Comparison of ENCODE assay signal across 27 cellular contexts in genomic region chr3:46742992-46743391, GRCh38. TPM values are rescaled to one million over a fixed set of nuclear protein-coding genes. Genes with fewer than 3 reads are reported as not detected.
"Had no signal": no experiment of that assay in that cellular context is flagged by ENCODE, and none has a peak within 500 bp of the region (broad histone marks: within the 10 kb centered on the region; RNA-seq: fewer than 3 reads in every experiment).

No MANE protein-coding gene starts in this region.

- H3K79me2 ChIP-seq: parathyroid adenoma had no signal

- DNase-seq: activated CD4-positive, alpha-beta memory T cell treated with anti-CD3 and anti-CD28 coated beads for 36 hours; activated CD4-positive, alpha-beta T cell treated with anti-CD3 and anti-CD28 coated beads for 48 hours; activated CD4-positive, CD25-positive, alpha-beta regulatory T cell; activated effector memory CD4-positive, alpha-beta T cell treated with Interleukin-2 at 50 U/mL for 16 hours; activated naive CD4-positive, alpha-beta T cell treated with anti-CD3 and anti-CD28 coated beads for 36 hours; activated naive CD8-positive, alpha-beta T cell treated with anti-CD3 and anti-CD28 coated beads, Interleukin-2, amount 10 ng/mL, durations not matched to agents 7 days and 5 days; activated T-cell treated with anti-CD3 and anti-CD28 coated beads, Interleukin-2, amount 50 U/mL, for 48 hours; amniotic stem cell; colonic mucosa; dorsolateral prefrontal cortex; heart left ventricle; left ventricle myocardium inferior; mammary epithelial cell; midbrain; nucleus accumbens; right cardiac atrium; stimulated activated CD4-positive, alpha-beta T cell treated with anti-CD3 and anti-CD28 coated beads, Interleukin-4, amount 100 ng/mL, for 24 hours; stimulated activated naive CD8-positive, alpha-beta T cell treated with anti-CD3 and anti-CD28 coated beads, Interleukin-15, Interleukin-2, amounts not matched to agents 100 U/mL and 50 U/mL, for 24 hours; T-helper 17 cell; thyroid gland had no signal

- H3K27ac Mint-ChIP-seq: activated CD4-positive, alpha-beta memory T cell treated with anti-CD3 and anti-CD28 coated beads for 36 hours; activated naive CD4-positive, alpha-beta T cell treated with anti-CD3 and anti-CD28 coated beads for 36 hours; activated naive CD8-positive, alpha-beta T cell treated with anti-CD3 and anti-CD28 coated beads, Interleukin-2, amount 10 ng/mL, durations not matched to agents 7 days and 5 days; nephron; T-helper 17 cell had no signal

- H3K4me3 Mint-ChIP-seq: activated CD4-positive, alpha-beta memory T cell treated with anti-CD3 and anti-CD28 coated beads for 36 hours; activated naive CD4-positive, alpha-beta T cell treated with anti-CD3 and anti-CD28 coated beads for 36 hours; activated naive CD8-positive, alpha-beta T cell treated with anti-CD3 and anti-CD28 coated beads, Interleukin-2, amount 10 ng/mL, durations not matched to agents 7 days and 5 days; nephron; T-helper 17 cell had no signal

- H3K4me1 ChIP-seq: colonic mucosa, gastroesophageal sphincter, heart left ventricle, left ventricle myocardium inferior, parathyroid adenoma, thyroid gland had no signal

- H3K9me3 ChIP-seq: colonic mucosa, gastroesophageal sphincter, heart left ventricle, thyroid gland had no signal

- H3K4me3 ChIP-seq: colonic mucosa, dorsolateral prefrontal cortex, gastroesophageal sphincter, heart left ventricle, left ventricle myocardium inferior, thyroid gland had no signal

- H3K4me1 Mint-ChIP-seq: activated naive CD8-positive, alpha-beta T cell treated with anti-CD3 and anti-CD28 coated beads, Interleukin-2, amount 10 ng/mL, durations not matched to agents 7 days and 5 days; T-helper 17 cell had no signal

- H3K27me3 Mint-ChIP-seq: activated CD4-positive, alpha-beta memory T cell treated with anti-CD3 and anti-CD28 coated beads for 36 hours had no signal

- H3K9ac ChIP-seq: parathyroid adenoma had no signal

- H3K36me3 ChIP-seq: colonic mucosa, gastroesophageal sphincter, heart left ventricle, left ventricle myocardium inferior, thyroid gland had no signal

- ATAC-seq: gastroesophageal sphincter; right cardiac atrium; stimulated activated naive CD8-positive, alpha-beta T cell treated with anti-CD3 and anti-CD28 coated beads, Interleukin-15, Interleukin-2, amounts not matched to agents 100 U/mL and 50 U/mL, for 24 hours; T-helper 17 cell had no signal

- H3K27me3 ChIP-seq: colonic mucosa, dorsolateral prefrontal cortex, gastroesophageal sphincter, heart left ventricle, thyroid gland had no signal

- H2AFZ ChIP-seq: parathyroid adenoma had no signal

- H3K9me3 Mint-ChIP-seq: activated CD4-positive, alpha-beta memory T cell treated with anti-CD3 and anti-CD28 coated beads for 36 hours; activated naive CD4-positive, alpha-beta T cell treated with anti-CD3 and anti-CD28 coated beads for 36 hours; activated naive CD8-positive, alpha-beta T cell treated with anti-CD3 and anti-CD28 coated beads, Interleukin-2, amount 10 ng/mL, durations not matched to agents 7 days and 5 days; nephron had no signal

- H3K27ac ChIP-seq: colonic mucosa, dorsolateral prefrontal cortex, epithelial cell of prostate, gastroesophageal sphincter, heart left ventricle, left ventricle myocardium inferior, parathyroid adenoma, thyroid gland had no signal

- H3K36me3 Mint-ChIP-seq: activated CD4-positive, alpha-beta memory T cell treated with anti-CD3 and anti-CD28 coated beads for 36 hours; activated naive CD8-positive, alpha-beta T cell treated with anti-CD3 and anti-CD28 coated beads, Interleukin-2, amount 10 ng/mL, durations not matched to agents 7 days and 5 days had no signal

RNA-seq across cellular contexts. Expression of gene PRSS50, which starts 25.3 kb away (rescaled TPM):
- total RNA-seq: activated CD4-positive, alpha-beta memory T cell treated with anti-CD3 and anti-CD28 coated beads for 36 hours; activated naive CD4-positive, alpha-beta T cell treated with anti-CD3 and anti-CD28 coated beads for 36 hours; activated naive CD8-positive, alpha-beta T cell treated with anti-CD3 and anti-CD28 coated beads, Interleukin-2, amount 10 ng/mL, durations not matched to agents 7 days and 5 days; bronchial epithelial cell; colonic mucosa; pulmonary artery endothelial cell; subcutaneous adipose tissue; T-helper 17 cell had no signal
- polyA plus RNA-seq: mammary epithelial cell had no signal
